10 cellular contexts compared by ENCODE assay signal in genomic region chr1:195733826-195734225, GRCh38.
DNase-seq lines count a peak whose midpoint lies in the region; ATAC-seq, FAIRE-seq and TF ChIP-seq lines count a peak whose summit lies in the region.
"Had no signal": no experiment of that assay in that cellular context is flagged by ENCODE, and none has a peak within 500 bp of the region (broad histone marks: within the 10 kb centered on the region; RNA-seq: fewer than 3 reads in every experiment).

No MANE protein-coding gene starts in this region.

- no peaks in the 10 kb centered on the region for H3K36me3 ChIP-seq in kidney (ENCODE audit: control insufficient read depth in 1 of 2, insufficient read depth in 2 of 2, low read length in 2 of 2)

- intact Hi-C loops in kidney (cut with DNase I) = no loop called here

- H3K4me1 ChIP-seq in kidney (ENCODE audit: control insufficient read depth in 1 of 2, insufficient read depth in 1 of 2, low read depth in 1 of 2, low read length in 2 of 2) = no peaks in the 10 kb centered on the region

- H3K9ac ChIP-seq in kidney (ENCODE audit: low read length in 2 of 2) = no peak overlapping the region

- TF ChIP-seq CTCF in GM12864 (IDR thresholded peaks at IDR 0.05; ENCODE audit: low read depth, low read length, missing control alignments) (peak; percentile 63), kidney (IDR thresholded peaks at IDR 0.05; ENCODE audit: borderline replicate concordance, extremely low read depth, insufficient read depth) (peak; percentile 23)

- FAIRE-seq in kidney (lab: Jason Lieb, UNC) = no peak
- FAIRE-seq: colon had no signal

- H3K9me3 ChIP-seq in kidney (ENCODE audit: control insufficient read depth in 1 of 2, low read length in 2 of 2) = peaks cover 0 to 4% of the 10 kb centered on the region in 2 donors

- H3K27ac ChIP-seq in kidney (ENCODE audit: low read depth in 2 of 2, low read length in 2 of 2) = no peak overlapping the region

- DNase-seq in GM12864 (ENCODE audit: low read depth) (peak; percentile 3), SK-N-DZ (ENCODE audit: low spot score) (peak; percentile 28), kidney (no peak), EL (no peak), dedifferentiated amniotic fluid mesenchymal stem cell (ENCODE audit: extremely low spot score) (no peak), HCEC 1CT (no peak)
- DNase-seq in stimulated activated CD4-positive, alpha-beta T cell treated with anti-CD3 and anti-CD28 coated beads, Interleukin-12 subunit alpha, Interleukin-12 subunit beta, amount 100 ng/mL, for 4 hours = no peak
- DNase-seq: activated CD4-positive, CD25-positive, alpha-beta regulatory T cell had no signal

- H3K4me3 ChIP-seq in GM12864 (ENCODE audit: low read depth, low read length) = no peak overlapping the region
- H3K4me3 ChIP-seq in kidney (ENCODE audit: low read length in 2 of 2) = no peak overlapping the region

- peak; percentile 69 for ATAC-seq in HG02938 (IDR thresholded peaks at IDR 0.05; ENCODE audit: unreplicated experiment)

Comparison
In these comparisons a context has a peak if more than half of its experiments do, and no peak if none do; other contexts are left out.
1. DNase-seq: peak in GM12864 (single experiment) and SK-N-DZ (single experiment); none in kidney (single experiment), EL (single experiment), stimulated activated CD4-positive, alpha-beta T cell treated with anti-CD3 and anti-CD28 coated beads, Interleukin-12 subunit alpha, Interleukin-12 subunit beta, amount 100 ng/mL, for 4 hours (single experiment), dedifferentiated amniotic fluid mesenchymal stem cell (single experiment) and HCEC 1CT (single experiment).